15 cellular contexts compared by ENCODE assay signal in the genomic region with DNA sequence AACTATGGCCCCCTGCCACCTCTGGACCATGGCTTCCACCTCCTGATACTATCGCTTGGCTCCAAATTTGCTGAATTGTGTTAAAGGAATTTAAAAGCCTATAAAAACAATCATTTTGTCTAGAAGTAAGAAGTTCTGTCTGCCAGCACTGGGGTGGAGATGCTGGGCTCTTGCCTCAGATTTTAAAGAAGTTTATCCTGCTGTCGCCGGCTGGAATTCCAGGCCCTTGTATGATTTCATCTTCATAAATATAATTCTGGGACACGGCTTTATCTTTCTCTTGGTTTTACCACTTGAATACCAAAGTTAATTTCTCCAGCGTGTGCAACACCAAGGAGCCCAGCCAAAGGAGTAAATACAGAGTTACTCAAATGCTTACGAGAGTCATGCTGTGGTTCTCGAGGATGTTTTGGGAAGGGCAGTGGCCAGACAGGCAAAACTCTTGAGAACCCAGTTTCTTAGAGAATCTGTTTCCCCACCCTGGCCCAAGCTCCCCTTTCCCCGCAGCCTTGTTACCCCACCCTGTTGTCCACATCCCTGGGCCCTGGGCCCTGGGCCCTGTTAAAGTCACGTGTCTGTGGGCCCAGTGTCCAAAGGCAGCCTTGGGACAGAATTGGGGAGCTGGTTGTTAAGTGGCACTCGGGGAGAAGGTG. TPM values are rescaled to one million over a fixed set of nuclear protein-coding genes. Genes with fewer than 3 reads are reported as not detected.
DNase-seq lines count a peak whose midpoint lies in the region; ATAC-seq and TF ChIP-seq lines count a peak whose summit lies in the region.
"Had no signal": no experiment of that assay in that cellular context is flagged by ENCODE, and none has a peak within 500 bp of the region (broad histone marks: within the 10 kb centered on the region; RNA-seq: fewer than 3 reads in every experiment).

No MANE protein-coding gene starts in this region.

- H3K27me3 ChIP-seq in duodenal mucosa (ENCODE audit: control insufficient read depth in 1 of 2, insufficient read depth in 2 of 2, low read length in 2 of 2): no peaks in the 10 kb centered on the region
- no peaks in the 10 kb centered on the region for H3K27me3 ChIP-seq in lower lobe of right lung (ENCODE audit: low read depth)

- H3K4me3 ChIP-seq in duodenal mucosa (ENCODE audit: low read depth in 1 of 2, low read length in 2 of 2) (no peak overlapping the region), lower lobe of right lung (no peak overlapping the region)

- intact Hi-C loops in lower lobe of right lung (cut with DNase I): no loop called here

- peaks cover 33 to 69% of the 10 kb centered on the region in 2 donors for H3K36me3 ChIP-seq in duodenal mucosa (ENCODE audit: control insufficient read depth in 1 of 2, insufficient read depth in 2 of 2, low read length in 2 of 2)
- peaks cover 94% of the 10 kb centered on the region for H3K36me3 ChIP-seq in lower lobe of right lung

- H3K4me1 ChIP-seq in duodenal mucosa (ENCODE audit: control insufficient read depth in 1 of 2, insufficient read depth in 2 of 2, low read length in 2 of 2) (peaks cover 10 to 16% of the 10 kb centered on the region in 2 donors), lower lobe of right lung (peaks cover 82% of the 10 kb centered on the region)

- H3K9me3 ChIP-seq in duodenal mucosa (ENCODE audit: control insufficient read depth in 1 of 2, low read length in 2 of 2) (no peaks in the 10 kb centered on the region), lower lobe of right lung (no peaks in the 10 kb centered on the region)

- H3K9ac ChIP-seq in duodenal mucosa (ENCODE audit: low read depth in 1 of 2, low read length in 2 of 2): no peak overlapping the region

- DNase-seq in EL: peak; percentile 32
- DNase-seq in lower lobe of right lung: peak; percentile 59
- peak; percentile 86 for DNase-seq in stromal cell of bone marrow (ENCODE audit: low read depth)
- DNase-seq in NCI-H2029 treated with DMSO at 0.1 percent for 48 hours (lab: John Stamatoyannopoulos, UW): no peak
- DNase-seq: activated CD4-positive, alpha-beta memory T cell treated with anti-CD3 and anti-CD28 coated beads for 36 hours; CD8-positive, alpha-beta T cell; H7; hypothalamus; midbrain; small intestine; T-helper 1 cell had no signal

- no peak for TF ChIP-seq CTCF in lower lobe of right lung (IDR thresholded peaks at IDR 0.05)

- ATAC-seq in lower lobe of right lung (peak; percentile 62 to 77), GM21447 (IDR thresholded peaks at IDR 0.05; ENCODE audit: unreplicated experiment) (no peak), HG02642 (IDR thresholded peaks at IDR 0.05; ENCODE audit: poor library complexity, unreplicated experiment) (no peak), GM18520 (IDR thresholded peaks at IDR 0.05; ENCODE audit: unreplicated experiment) (no peak)
- ATAC-seq: CD8-positive, alpha-beta T cell had no signal

- H3K27ac ChIP-seq in duodenal mucosa (ENCODE audit: low read depth, low read length): peak overlapping the region; percentile 37
- peak overlapping the region; percentile 80 for H3K27ac ChIP-seq in lower lobe of right lung

RNA-seq across cellular contexts. Expression of a gene that starts 31.9 kb away (rescaled TPM):
- total RNA-seq in lower lobe of right lung: 54.7 TPM

RNA-seq across cellular contexts. Expression of a gene that starts 36.9 kb away (rescaled TPM):
- total RNA-seq in lower lobe of right lung: 11.9 TPM
- total RNA-seq: H7 had no signal

RNA-seq across cellular contexts. Expression of a gene that starts 43.1 kb away (rescaled TPM):
- 14.4 TPM for total RNA-seq in lower lobe of right lung

Comparison
In these comparisons a context has a peak if more than half of its experiments do, and no peak if none do; other contexts are left out.
1. ATAC-seq: peak in lower lobe of right lung (2 of 2); none in GM21447 (single experiment), HG02642 (single experiment) and GM18520 (single experiment).